In genomic region chr18:6315556-6316331, GRCh38 we compare ENCODE assay signal across 1 cellular context.
TF ChIP-seq lines count a peak whose summit lies in the region.

No MANE protein-coding gene starts in this region.

TF ChIP-seq in HepG2, 621 proteins besides CTCF, POLR2A, EP300 and RAD21 (continued from another document):
- TF ChIP-seq PRDM10 (CRISPR knock-in tag; IDR thresholded peaks at IDR 0.05; ENCODE audit: low read depth) (no peak), ZNF350 (CRISPR knock-in tag; IDR thresholded peaks at IDR 0.05; ENCODE audit: borderline replicate concordance, low read depth) (peak; percentile 47; the same call in 1 of the 2 replicates), ZNF652 (CRISPR knock-in tag; IDR thresholded peaks at IDR 0.05; ENCODE audit: borderline replicate concordance, low read depth) (peak; percentile 80; the same call in 1 of the 2 replicates), FOXJ3 (CRISPR knock-in tag; IDR thresholded peaks at IDR 0.05; ENCODE audit: borderline replicate concordance) (0 out of 2 replicates have a peak, but pooled peaks have one; percentile 23), ETV5 (CRISPR knock-in tag; IDR thresholded peaks at IDR 0.05; ENCODE audit: borderline replicate concordance) (peak; percentile 50; the same call in 1 of the 2 replicates), ZMYM4 (CRISPR knock-in tag; IDR thresholded peaks at IDR 0.05) (peak; percentile 42; the same call in 1 of the 2 replicates), CEBPG (CRISPR knock-in tag; IDR thresholded peaks at IDR 0.05) (peak; percentile 56; the same call in 1 of the 2 replicates), TEAD3 (CRISPR knock-in tag; optimal IDR thresholded peaks at IDR 0.05; ENCODE audit: borderline replicate concordance) (peak; percentile 31)
- TF ChIP-seq, protein P1, sequence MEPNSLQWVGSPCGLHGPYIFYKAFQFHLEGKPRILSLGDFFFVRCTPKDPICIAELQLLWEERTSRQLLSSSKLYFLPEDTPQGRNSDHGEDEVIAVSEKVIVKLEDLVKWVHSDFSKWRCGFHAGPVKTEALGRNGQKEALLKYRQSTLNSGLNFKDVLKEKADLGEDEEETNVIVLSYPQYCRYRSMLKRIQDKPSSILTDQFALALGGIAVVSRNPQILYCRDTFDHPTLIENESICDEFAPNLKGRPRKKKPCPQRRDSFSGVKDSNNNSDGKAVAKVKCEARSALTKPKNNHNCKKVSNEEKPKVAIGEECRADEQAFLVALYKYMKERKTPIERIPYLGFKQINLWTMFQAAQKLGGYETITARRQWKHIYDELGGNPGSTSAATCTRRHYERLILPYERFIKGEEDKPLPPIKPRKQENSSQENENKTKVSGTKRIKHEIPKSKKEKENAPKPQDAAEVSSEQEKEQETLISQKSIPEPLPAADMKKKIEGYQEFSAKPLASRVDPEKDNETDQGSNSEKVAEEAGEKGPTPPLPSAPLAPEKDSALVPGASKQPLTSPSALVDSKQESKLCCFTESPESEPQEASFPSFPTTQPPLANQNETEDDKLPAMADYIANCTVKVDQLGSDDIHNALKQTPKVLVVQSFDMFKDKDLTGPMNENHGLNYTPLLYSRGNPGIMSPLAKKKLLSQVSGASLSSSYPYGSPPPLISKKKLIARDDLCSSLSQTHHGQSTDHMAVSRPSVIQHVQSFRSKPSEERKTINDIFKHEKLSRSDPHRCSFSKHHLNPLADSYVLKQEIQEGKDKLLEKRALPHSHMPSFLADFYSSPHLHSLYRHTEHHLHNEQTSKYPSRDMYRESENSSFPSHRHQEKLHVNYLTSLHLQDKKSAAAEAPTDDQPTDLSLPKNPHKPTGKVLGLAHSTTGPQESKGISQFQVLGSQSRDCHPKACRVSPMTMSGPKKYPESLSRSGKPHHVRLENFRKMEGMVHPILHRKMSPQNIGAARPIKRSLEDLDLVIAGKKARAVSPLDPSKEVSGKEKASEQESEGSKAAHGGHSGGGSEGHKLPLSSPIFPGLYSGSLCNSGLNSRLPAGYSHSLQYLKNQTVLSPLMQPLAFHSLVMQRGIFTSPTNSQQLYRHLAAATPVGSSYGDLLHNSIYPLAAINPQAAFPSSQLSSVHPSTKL (CRISPR knock-in tag; IDR thresholded peaks at IDR 0.05), result peak; percentile 65
- TF ChIP-seq, protein P2, sequence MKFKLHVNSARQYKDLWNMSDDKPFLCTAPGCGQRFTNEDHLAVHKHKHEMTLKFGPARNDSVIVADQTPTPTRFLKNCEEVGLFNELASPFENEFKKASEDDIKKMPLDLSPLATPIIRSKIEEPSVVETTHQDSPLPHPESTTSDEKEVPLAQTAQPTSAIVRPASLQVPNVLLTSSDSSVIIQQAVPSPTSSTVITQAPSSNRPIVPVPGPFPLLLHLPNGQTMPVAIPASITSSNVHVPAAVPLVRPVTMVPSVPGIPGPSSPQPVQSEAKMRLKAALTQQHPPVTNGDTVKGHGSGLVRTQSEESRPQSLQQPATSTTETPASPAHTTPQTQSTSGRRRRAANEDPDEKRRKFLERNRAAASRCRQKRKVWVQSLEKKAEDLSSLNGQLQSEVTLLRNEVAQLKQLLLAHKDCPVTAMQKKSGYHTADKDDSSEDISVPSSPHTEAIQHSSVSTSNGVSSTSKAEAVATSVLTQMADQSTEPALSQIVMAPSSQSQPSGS (CRISPR knock-in tag; IDR thresholded peaks at IDR 0.05), result peak; percentile 64; the same call in 1 of the 2 replicates
- TF ChIP-seq, protein P3, sequence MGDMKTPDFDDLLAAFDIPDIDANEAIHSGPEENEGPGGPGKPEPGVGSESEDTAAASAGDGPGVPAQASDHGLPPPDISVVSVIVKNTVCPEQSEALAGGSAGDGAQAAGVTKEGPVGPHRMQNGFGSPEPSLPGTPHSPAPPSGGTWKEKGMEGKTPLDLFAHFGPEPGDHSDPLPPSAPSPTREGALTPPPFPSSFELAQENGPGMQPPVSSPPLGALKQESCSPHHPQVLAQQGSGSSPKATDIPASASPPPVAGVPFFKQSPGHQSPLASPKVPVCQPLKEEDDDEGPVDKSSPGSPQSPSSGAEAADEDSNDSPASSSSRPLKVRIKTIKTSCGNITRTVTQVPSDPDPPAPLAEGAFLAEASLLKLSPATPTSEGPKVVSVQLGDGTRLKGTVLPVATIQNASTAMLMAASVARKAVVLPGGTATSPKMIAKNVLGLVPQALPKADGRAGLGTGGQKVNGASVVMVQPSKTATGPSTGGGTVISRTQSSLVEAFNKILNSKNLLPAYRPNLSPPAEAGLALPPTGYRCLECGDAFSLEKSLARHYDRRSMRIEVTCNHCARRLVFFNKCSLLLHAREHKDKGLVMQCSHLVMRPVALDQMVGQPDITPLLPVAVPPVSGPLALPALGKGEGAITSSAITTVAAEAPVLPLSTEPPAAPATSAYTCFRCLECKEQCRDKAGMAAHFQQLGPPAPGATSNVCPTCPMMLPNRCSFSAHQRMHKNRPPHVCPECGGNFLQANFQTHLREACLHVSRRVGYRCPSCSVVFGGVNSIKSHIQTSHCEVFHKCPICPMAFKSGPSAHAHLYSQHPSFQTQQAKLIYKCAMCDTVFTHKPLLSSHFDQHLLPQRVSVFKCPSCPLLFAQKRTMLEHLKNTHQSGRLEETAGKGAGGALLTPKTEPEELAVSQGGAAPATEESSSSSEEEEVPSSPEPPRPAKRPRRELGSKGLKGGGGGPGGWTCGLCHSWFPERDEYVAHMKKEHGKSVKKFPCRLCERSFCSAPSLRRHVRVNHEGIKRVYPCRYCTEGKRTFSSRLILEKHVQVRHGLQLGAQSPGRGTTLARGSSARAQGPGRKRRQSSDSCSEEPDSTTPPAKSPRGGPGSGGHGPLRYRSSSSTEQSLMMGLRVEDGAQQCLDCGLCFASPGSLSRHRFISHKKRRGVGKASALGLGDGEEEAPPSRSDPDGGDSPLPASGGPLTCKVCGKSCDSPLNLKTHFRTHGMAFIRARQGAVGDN (CRISPR knock-in tag; IDR thresholded peaks at IDR 0.05), result peak; percentile 38
TF ChIP-seq in HepG2: peak in this region for 37.
